ENCODE assay signal across 1 cellular context in the genomic region with DNA sequence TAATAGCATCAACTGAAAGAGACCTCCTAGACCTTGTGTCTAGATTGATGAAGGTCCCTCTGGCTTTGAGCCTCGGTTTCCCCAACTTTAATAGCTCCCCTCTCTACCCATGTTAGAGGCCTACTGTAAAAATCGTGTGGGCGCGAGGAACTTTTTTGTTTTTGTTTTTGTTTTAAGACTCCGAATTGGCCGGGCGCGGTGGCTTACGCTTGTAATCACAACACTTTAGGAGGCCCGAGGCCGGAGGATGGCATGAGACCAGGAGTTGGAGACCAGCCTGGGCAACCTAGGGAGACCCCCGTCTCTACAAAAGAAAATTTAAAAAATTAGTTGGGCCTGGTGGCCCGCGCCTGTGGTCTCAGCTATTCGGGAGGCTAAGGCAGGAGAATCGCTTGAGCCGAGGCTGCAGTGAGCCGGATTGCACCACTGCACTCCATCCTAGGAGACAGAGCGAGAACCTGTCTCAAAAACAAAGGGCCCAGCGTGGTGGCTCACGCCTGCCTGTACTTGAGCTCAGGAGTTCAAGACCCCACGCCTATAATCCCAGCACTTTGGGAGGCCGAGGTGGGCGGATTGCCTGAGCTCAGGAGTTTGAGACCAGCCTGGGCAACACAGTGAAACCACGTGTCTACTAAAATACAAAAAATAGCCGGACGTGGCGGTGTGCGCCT.
TF ChIP-seq lines count a peak whose summit lies in the region.

No MANE protein-coding gene starts in this region.

TF ChIP-seq in GM23338, 12 proteins besides CTCF, POLR2A, EP300 and RAD21 (continued from another document):
- TF ChIP-seq, protein P1, sequence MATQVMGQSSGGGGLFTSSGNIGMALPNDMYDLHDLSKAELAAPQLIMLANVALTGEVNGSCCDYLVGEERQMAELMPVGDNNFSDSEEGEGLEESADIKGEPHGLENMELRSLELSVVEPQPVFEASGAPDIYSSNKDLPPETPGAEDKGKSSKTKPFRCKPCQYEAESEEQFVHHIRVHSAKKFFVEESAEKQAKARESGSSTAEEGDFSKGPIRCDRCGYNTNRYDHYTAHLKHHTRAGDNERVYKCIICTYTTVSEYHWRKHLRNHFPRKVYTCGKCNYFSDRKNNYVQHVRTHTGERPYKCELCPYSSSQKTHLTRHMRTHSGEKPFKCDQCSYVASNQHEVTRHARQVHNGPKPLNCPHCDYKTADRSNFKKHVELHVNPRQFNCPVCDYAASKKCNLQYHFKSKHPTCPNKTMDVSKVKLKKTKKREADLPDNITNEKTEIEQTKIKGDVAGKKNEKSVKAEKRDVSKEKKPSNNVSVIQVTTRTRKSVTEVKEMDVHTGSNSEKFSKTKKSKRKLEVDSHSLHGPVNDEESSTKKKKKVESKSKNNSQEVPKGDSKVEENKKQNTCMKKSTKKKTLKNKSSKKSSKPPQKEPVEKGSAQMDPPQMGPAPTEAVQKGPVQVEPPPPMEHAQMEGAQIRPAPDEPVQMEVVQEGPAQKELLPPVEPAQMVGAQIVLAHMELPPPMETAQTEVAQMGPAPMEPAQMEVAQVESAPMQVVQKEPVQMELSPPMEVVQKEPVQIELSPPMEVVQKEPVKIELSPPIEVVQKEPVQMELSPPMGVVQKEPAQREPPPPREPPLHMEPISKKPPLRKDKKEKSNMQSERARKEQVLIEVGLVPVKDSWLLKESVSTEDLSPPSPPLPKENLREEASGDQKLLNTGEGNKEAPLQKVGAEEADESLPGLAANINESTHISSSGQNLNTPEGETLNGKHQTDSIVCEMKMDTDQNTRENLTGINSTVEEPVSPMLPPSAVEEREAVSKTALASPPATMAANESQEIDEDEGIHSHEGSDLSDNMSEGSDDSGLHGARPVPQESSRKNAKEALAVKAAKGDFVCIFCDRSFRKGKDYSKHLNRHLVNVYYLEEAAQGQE (IDR thresholded peaks at IDR 0.05; ENCODE audit: unreplicated experiment) = no peak
- no peak for TF ChIP-seq ZNF331 (CRISPR knock-in tag; IDR thresholded peaks at IDR 0.05; ENCODE audit: low read depth)
- no peak for TF ChIP-seq EZH2 (IDR thresholded peaks at IDR 0.05; ENCODE audit: low read depth, unreplicated experiment)
- TF ChIP-seq, protein P2, sequence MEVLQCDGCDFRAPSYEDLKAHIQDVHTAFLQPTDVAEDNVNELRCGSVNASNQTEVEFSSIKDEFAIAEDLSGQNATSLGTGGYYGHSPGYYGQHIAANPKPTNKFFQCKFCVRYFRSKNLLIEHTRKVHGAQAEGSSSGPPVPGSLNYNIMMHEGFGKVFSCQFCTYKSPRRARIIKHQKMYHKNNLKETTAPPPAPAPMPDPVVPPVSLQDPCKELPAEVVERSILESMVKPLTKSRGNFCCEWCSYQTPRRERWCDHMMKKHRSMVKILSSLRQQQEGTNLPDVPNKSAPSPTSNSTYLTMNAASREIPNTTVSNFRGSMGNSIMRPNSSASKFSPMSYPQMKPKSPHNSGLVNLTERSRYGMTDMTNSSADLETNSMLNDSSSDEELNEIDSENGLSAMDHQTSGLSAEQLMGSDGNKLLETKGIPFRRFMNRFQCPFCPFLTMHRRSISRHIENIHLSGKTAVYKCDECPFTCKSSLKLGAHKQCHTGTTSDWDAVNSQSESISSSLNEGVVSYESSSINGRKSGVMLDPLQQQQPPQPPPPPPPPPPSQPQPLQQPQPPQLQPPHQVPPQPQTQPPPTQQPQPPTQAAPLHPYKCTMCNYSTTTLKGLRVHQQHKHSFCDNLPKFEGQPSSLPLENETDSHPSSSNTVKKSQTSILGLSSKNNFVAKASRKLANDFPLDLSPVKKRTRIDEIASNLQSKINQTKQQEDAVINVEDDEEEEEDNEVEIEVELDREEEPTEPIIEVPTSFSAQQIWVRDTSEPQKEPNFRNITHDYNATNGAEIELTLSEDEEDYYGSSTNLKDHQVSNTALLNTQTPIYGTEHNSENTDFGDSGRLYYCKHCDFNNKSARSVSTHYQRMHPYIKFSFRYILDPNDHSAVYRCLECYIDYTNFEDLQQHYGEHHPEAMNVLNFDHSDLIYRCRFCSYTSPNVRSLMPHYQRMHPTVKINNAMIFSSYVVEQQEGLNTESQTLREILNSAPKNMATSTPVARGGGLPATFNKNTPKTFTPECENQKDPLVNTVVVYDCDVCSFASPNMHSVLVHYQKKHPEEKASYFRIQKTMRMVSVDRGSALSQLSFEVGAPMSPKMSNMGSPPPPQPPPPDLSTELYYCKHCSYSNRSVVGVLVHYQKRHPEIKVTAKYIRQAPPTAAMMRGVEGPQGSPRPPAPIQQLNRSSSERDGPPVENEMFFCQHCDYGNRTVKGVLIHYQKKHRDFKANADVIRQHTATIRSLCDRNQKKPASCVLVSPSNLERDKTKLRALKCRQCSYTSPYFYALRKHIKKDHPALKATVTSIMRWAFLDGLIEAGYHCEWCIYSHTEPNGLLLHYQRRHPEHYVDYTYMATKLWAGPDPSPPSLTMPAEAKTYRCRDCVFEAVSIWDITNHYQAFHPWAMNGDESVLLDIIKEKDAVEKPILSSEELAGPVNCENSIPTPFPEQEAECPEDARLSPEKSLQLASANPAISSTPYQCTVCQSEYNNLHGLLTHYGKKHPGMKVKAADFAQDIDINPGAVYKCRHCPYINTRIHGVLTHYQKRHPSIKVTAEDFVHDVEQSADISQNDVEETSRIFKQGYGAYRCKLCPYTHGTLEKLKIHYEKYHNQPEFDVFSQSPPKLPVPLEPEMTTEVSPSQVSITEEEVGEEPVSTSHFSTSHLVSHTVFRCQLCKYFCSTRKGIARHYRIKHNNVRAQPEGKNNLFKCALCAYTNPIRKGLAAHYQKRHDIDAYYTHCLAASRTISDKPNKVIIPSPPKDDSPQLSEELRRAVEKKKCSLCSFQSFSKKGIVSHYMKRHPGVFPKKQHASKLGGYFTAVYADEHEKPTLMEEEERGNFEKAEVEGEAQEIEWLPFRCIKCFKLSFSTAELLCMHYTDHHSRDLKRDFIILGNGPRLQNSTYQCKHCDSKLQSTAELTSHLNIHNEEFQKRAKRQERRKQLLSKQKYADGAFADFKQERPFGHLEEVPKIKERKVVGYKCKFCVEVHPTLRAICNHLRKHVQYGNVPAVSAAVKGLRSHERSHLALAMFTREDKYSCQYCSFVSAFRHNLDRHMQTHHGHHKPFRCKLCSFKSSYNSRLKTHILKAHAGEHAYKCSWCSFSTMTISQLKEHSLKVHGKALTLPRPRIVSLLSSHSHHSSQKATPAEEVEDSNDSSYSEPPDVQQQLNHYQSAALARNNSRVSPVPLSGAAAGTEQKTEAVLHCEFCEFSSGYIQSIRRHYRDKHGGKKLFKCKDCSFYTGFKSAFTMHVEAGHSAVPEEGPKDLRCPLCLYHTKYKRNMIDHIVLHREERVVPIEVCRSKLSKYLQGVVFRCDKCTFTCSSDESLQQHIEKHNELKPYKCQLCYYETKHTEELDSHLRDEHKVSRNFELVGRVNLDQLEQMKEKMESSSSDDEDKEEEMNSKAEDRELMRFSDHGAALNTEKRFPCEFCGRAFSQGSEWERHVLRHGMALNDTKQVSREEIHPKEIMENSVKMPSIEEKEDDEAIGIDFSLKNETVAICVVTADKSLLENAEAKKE (CRISPR knock-in tag; IDR thresholded peaks at IDR 0.05) = no peak
- TF ChIP-seq POLR2AphosphoS5 (IDR thresholded peaks at IDR 0.05; ENCODE audit: low read depth) = no peak
